Comparison of ENCODE assay signal across 8 cellular contexts in genomic region chr12:120725659-120726509, GRCh38. TPM values are rescaled to one million over a fixed set of nuclear protein-coding genes. Genes with fewer than 3 reads are reported as not detected.
A peak's percentile ranks its signal among the peaks of the same experiment; 100 is the strongest.
DNase-seq lines count a peak whose midpoint lies in the region; ATAC-seq and TF ChIP-seq lines count a peak whose summit lies in the region.

Gene ACADS (plus strand): TSS chr12:120725826. CDS start chr12:120725886, 60 bp downstream.

- H3K4ac ChIP-seq in IMR-90 (ENCODE audit: low read depth, low read length) = no peak within 1 kb of the TSS

- peak within 1 kb of the TSS; percentile 14; the same call in 1 of the 2 replicates for H3K23ac ChIP-seq in IMR-90 (ENCODE audit: low read depth, low read length)

- TF ChIP-seq CTCF in IMR-90 (conservative IDR thresholded peaks at IDR 0.05; ENCODE audit: low read depth, low read length) = no peak
- TF ChIP-seq CTCF in PC-9 (conservative IDR thresholded peaks at IDR 0.05) = no peak
- TF ChIP-seq CTCF in esophagus squamous epithelium (IDR thresholded peaks at IDR 0.05) = peak in 1 of 6 experiments; percentile 9

- no peaks in the 10 kb centered on the region for H3K9me3 ChIP-seq in IMR-90 (ENCODE audit: control insufficient read depth, insufficient read depth, low read length)
- H3K9me3 ChIP-seq in PC-9 (ENCODE audit: insufficient read depth, low read depth) = no peaks in the 10 kb centered on the region
- no peaks in the 10 kb centered on the region for H3K9me3 ChIP-seq in esophagus squamous epithelium

- peak; percentile 94 for DNase-seq in DMS53 (lab: John Stamatoyannopoulos, UW)
- DNase-seq in IMR-90 = peak; percentile 67
- DNase-seq in PC-9 = peak; percentile 67 to 88
- DNase-seq in activated T-cell treated with anti-CD3 and anti-CD28 coated beads, Interleukin-2, amount 50 U/mL, for 24 hours = peak; percentile 94
- peak; percentile 30 for DNase-seq in esophagus squamous epithelium (lab: John Stamatoyannopoulos, UW)
- DNase-seq in myocyte (ENCODE audit: low read depth) = peak; percentile 86
- peak; percentile 65 to 86 for DNase-seq in stimulated activated CD8-positive, alpha-beta memory T cell treated with anti-CD3 and anti-CD28 coated beads, Interleukin-7, amount 100 ng/mL, for 4 hours (ENCODE audit: low read depth in 2 of 2)

- H3K9me1 ChIP-seq in IMR-90 (ENCODE audit: insufficient read depth, low read length) = peaks cover 10% of the 10 kb centered on the region

- intact Hi-C loops in IMR-90 (cut with micrococcal nuclease) = no loop called here
- intact Hi-C loops in PC-9 (cut with micrococcal nuclease; ENCODE audit: unreplicated experiment) = no loop called here
- intact Hi-C loops in esophagus squamous epithelium (cut with DNase I) = no loop called here

- peak within 1 kb of the TSS; percentile 15; the same call in 1 of the 2 replicates for H2AK5ac ChIP-seq in IMR-90 (ENCODE audit: low read depth, low read length)

- peak within 1 kb of the TSS; percentile 9; the same call in 1 of the 2 replicates for H3K27ac ChIP-seq in IMR-90 (ENCODE audit: insufficient read depth, low read length)
- no peak within 1 kb of the TSS for H3K27ac ChIP-seq in PC-9
- H3K27ac ChIP-seq in esophagus squamous epithelium = peak within 1 kb of the TSS; percentile 71 to 87 (median 72)

- TF ChIP-seq RAD21 in IMR-90 (IDR thresholded peaks at IDR 0.05; ENCODE audit: low read length) = no peak; the same call in 1 of the 2 replicates

- no peaks in the 10 kb centered on the region for H3K9me3 Mint-ChIP-seq in activated T-cell treated with anti-CD3 and anti-CD28 coated beads, Interleukin-2, amount 50 U/mL, for 24 hours

- H2AFZ ChIP-seq in IMR-90 (replicated peaks; ENCODE audit: low read length, poor library complexity) (peak within 1 kb of the TSS; percentile 94), PC-9 (peak within 1 kb of the TSS; percentile 82)

- BruUV-seq in IMR-90 (replicated peaks; lab: Mats Ljungman, UMichigan) (no TSS peak), PC-9 (replicated peaks; lab: Mats Ljungman, UMichigan) (no TSS peak)

- peak within 1 kb of the TSS; percentile 68 to 83; a peak in 3 of 4 replicates for H4K8ac ChIP-seq in IMR-90 (ENCODE audit: low read depth in 2 of 2, low read length in 2 of 2)

- CTCF ChIA-PET in IMR-90 (lab: Yijun Ruan, JAX) (no interaction called here), PC-9 (lab: Charles Lee) (no interaction called here)

- H3K36me3 Mint-ChIP-seq in activated T-cell treated with anti-CD3 and anti-CD28 coated beads, Interleukin-2, amount 50 U/mL, for 24 hours (ENCODE audit: low read depth) = peaks cover 66% of the 10 kb centered on the region

- H3K27me3 Mint-ChIP-seq in activated T-cell treated with anti-CD3 and anti-CD28 coated beads, Interleukin-2, amount 50 U/mL, for 24 hours = no peaks in the 10 kb centered on the region

- H3K56ac ChIP-seq in IMR-90 (ENCODE audit: extremely low read depth, insufficient read depth, low read length) = peak within 1 kb of the TSS; percentile 26; the same call in 1 of the 2 replicates

- peaks cover 20% of the 10 kb centered on the region for H3K36me3 ChIP-seq in IMR-90 (ENCODE audit: control insufficient read depth, insufficient read depth, low read length)
- H3K36me3 ChIP-seq in PC-9 (ENCODE audit: low read depth) = no peaks in the 10 kb centered on the region
- H3K36me3 ChIP-seq in esophagus squamous epithelium = peaks cover 0 to 71% (median 7%) of the 10 kb centered on the region in 3 donors

- peaks cover 26% of the 10 kb centered on the region for H3K4me1 Mint-ChIP-seq in activated T-cell treated with anti-CD3 and anti-CD28 coated beads, Interleukin-2, amount 50 U/mL, for 24 hours (ENCODE audit: low read depth)

- H3K4me3 Mint-ChIP-seq in activated T-cell treated with anti-CD3 and anti-CD28 coated beads, Interleukin-2, amount 50 U/mL, for 24 hours = peak within 1 kb of the TSS; percentile 85

- peak within 1 kb of the TSS; percentile 29 for H3K9ac ChIP-seq in IMR-90 (ENCODE audit: low read depth, low read length)

- no peak within 1 kb of the TSS for H4K5ac ChIP-seq in IMR-90 (ENCODE audit: low read depth, low read length)

- TF ChIP-seq POLR2A in IMR-90 (IDR thresholded peaks at IDR 0.05; ENCODE audit: low read depth, low read length) (no peak), esophagus squamous epithelium (IDR thresholded peaks at IDR 0.05) (peak in 2 of 4 donors; percentile 54 to 60)

- peaks cover 9% of the 10 kb centered on the region; the same call in 1 of the 2 replicates for H3K4me1 ChIP-seq in IMR-90 (ENCODE audit: control insufficient read depth, insufficient read depth, low read length)
- no peaks in the 10 kb centered on the region; the same call in 1 of the 2 replicates for H3K4me1 ChIP-seq in PC-9 (replicated peaks; ENCODE audit: insufficient read depth)
- H3K4me1 ChIP-seq in esophagus squamous epithelium = peaks cover 4 to 26% (median 10%) of the 10 kb centered on the region in 3 donors

- peak within 1 kb of the TSS; percentile 10; the same call in 1 of the 2 replicates for H4K91ac ChIP-seq in IMR-90 (ENCODE audit: insufficient read depth, low read depth, low read length)

- 19% methylated on average over 36 of the region's 66 CpGs; no CpG with 5 or more reads in 1 of the 2 experiments for WGBS in IMR-90 (ENCODE audit: extremely low coverage in 2 of 2, insufficient read length in 1 of 2), 2 experiments
- 2 to 8% methylated on average over 15 to 29 of the region's 66 CpGs for WGBS in esophagus squamous epithelium, 2 donors

- no peak within 1 kb of the TSS for H3K14ac ChIP-seq in IMR-90 (replicated peaks; ENCODE audit: low read depth, low read length)

- H3F3A ChIP-seq in PC-9 (ENCODE audit: insufficient read depth, low read depth) = peaks cover 11% of the 10 kb centered on the region; the same call in 1 of the 2 replicates

- H3K4me2 ChIP-seq in IMR-90 (ENCODE audit: low read depth, low read length) = peak within 1 kb of the TSS; percentile 69
- peak within 1 kb of the TSS; percentile 80 for H3K4me2 ChIP-seq in PC-9

- no peak within 1 kb of the TSS for H3K18ac ChIP-seq in IMR-90 (ENCODE audit: low read depth, low read length)

- POLR2A ChIA-PET in IMR-90 (lab: Charles Lee; ENCODE audit: unreplicated experiment) = no interaction called here
- POLR2A ChIA-PET in PC-9 (lab: Charles Lee; ENCODE audit: unreplicated experiment) = interaction anchor here (0.6 kb wide), 1 partner anchor 435 kb away, joined by 5 read pairs; no protein-coding TSS in a partner anchor

- H2BK120ac ChIP-seq in IMR-90 (ENCODE audit: low read depth, low read length) = no peak within 1 kb of the TSS

- H2BK15ac ChIP-seq in IMR-90 (ENCODE audit: low read depth, low read length) = no peak within 1 kb of the TSS

- ATAC-seq in GM21528 (IDR thresholded peaks at IDR 0.05; ENCODE audit: low FRiP score, unreplicated experiment) = peak; percentile 93
- ATAC-seq in IMR-90 (ENCODE audit: low read depth) = peak; percentile 100

- no peaks in the 10 kb centered on the region for H3K79me2 ChIP-seq in PC-9 (ENCODE audit: low read depth)

- H3K27ac Mint-ChIP-seq in activated T-cell treated with anti-CD3 and anti-CD28 coated beads, Interleukin-2, amount 50 U/mL, for 24 hours = peak within 1 kb of the TSS; percentile 76

- dilution Hi-C loops in IMR-90 (cut with HindIII; ENCODE audit: low sequenced_read_pairs, unreplicated experiment) = no loop called here

- H2BK5ac ChIP-seq in IMR-90 (ENCODE audit: low read depth, low read length, poor library complexity, severe bottlenecking) = no peak within 1 kb of the TSS

- H2BK20ac ChIP-seq in IMR-90 (ENCODE audit: low read depth, low read length) = no peak within 1 kb of the TSS

- no peaks in the 10 kb centered on the region for H3K9me2 ChIP-seq in PC-9 (ENCODE audit: insufficient read depth)

- H3K79me1 ChIP-seq in IMR-90 (ENCODE audit: low read depth in 1 of 2, low read length in 2 of 2) = peaks cover 13 to 24% of the 10 kb centered on the region in 2 experiments; a peak in 3 of 4 replicates

- peak within 1 kb of the TSS; percentile 59 for H3K4me3 ChIP-seq in IMR-90 (ENCODE audit: insufficient read depth, low read depth, low read length)
- H3K4me3 ChIP-seq in PC-9 = peak within 1 kb of the TSS; percentile 65
- H3K4me3 ChIP-seq in esophagus squamous epithelium = peak within 1 kb of the TSS; percentile 46 to 75 (median 63)

- H3K27me3 ChIP-seq in IMR-90 (ENCODE audit: control insufficient read depth, insufficient read depth, low read length) (no peaks in the 10 kb centered on the region), PC-9 (ENCODE audit: insufficient read depth, low read depth) (no peaks in the 10 kb centered on the region), esophagus squamous epithelium (no peaks in the 10 kb centered on the region)

- H4K20me1 ChIP-seq in IMR-90 (ENCODE audit: insufficient read depth, low read length) = no peaks in the 10 kb centered on the region
- no peaks in the 10 kb centered on the region for H4K20me1 ChIP-seq in PC-9 (ENCODE audit: insufficient read depth)

- peak within 1 kb of the TSS; percentile 89 for H2AK9ac ChIP-seq in IMR-90 (replicated peaks; ENCODE audit: low read depth, low read length, poor library complexity)

- in situ Hi-C loops in IMR-90 (cut with MboI; ENCODE audit: low sequenced_read_pairs) = no loop called here

TF ChIP-seq in IMR-90, 13 proteins besides CTCF, POLR2A, EP300 and RAD21:
- TF ChIP-seq NFE2L2 (IDR thresholded peaks at IDR 0.05; ENCODE audit: low read depth, low read length) = no peak
- TF ChIP-seq CHD1 (IDR thresholded peaks at IDR 0.05; ENCODE audit: low read depth, low read length) = no peak
TF ChIP-seq in IMR-90: peak in this region for 0.

RNA-seq across cellular contexts. Expression of gene ACADS, which starts in this region (rescaled TPM):
- 2.9 and 3.1 TPM in 2 replicates for total RNA-seq in IMR-90 (2012; rRNA removed)
- polyA plus RNA-seq in IMR-90 (2012; rRNA removed) = 5.5 and 6.5 TPM in 2 replicates
- 3.2 and 7.1 TPM in 2 replicates for polyA plus RNA-seq in IMR-90 (2012; cell fraction: cytosol; rRNA removed)
- polyA plus RNA-seq in IMR-90 (2012; cell fraction: nucleus; rRNA removed; ENCODE audit: low replicate concordance) = 16.8 and 39.0 TPM in 2 replicates
- 8.2 and 14.2 TPM in 2 replicates for total RNA-seq in PC-9 (2021)
- 10 to 100 TPM; 11.3 to 30.9 (median 19.6) TPM for total RNA-seq in esophagus squamous epithelium
- total RNA-seq in myocyte = 23.2 and 24.2 TPM in 2 replicates
- 10.8 TPM for polyA plus RNA-seq in myocyte (2012)

Comparison
In these comparisons a context has a peak if more than half of its experiments do, and no peak if none do; other contexts are left out.
1. DNase-seq: peak in every context shown above with its lines; median percentile 94 in DMS53; 94 in activated T-cell treated with anti-CD3 and anti-CD28 coated beads, Interleukin-2, amount 50 U/mL, for 24 hours; 86 in myocyte; 78 in PC-9; 76 in stimulated activated CD8-positive, alpha-beta memory T cell treated with anti-CD3 and anti-CD28 coated beads, Interleukin-7, amount 100 ng/mL, for 4 hours; 67 in IMR-90; 30 in esophagus squamous epithelium.